ENCODE assay signal across 25 cellular contexts in the genomic region with DNA sequence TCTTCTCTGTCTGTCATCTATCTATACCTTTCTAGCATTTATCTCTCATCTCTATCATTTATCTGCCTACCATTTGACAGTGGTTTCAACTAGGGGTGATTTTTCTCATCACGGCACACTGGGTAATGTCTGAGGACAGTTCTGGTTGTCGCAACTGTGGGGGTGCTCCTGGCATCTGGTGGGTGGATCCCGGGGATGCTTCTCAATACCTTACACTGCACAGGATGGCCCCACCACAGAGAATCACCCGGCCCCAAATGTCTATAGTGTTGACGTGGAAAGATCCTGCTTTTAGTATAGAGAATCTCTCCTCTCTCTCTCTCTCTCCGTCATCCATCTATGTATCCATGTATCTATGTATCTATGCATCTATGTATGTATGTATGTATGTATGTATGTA. TPM values are rescaled to one million over a fixed set of nuclear protein-coding genes. Genes with fewer than 3 reads are reported as not detected.
"Had no signal": no experiment of that assay in that cellular context is flagged by ENCODE, and none has a peak within 500 bp of the region (broad histone marks: within the 10 kb centered on the region; RNA-seq: fewer than 3 reads in every experiment).

No MANE protein-coding gene starts in this region.

- ATAC-seq: gastrocnemius medialis, left lung had no signal

- H3K27ac ChIP-seq: coronary artery, esophagus squamous epithelium, gastrocnemius medialis, left lung, sigmoid colon, stomach, suprapubic skin, tibial nerve, WERI-Rb-1 had no signal

- H3K4me3 ChIP-seq: coronary artery, esophagus squamous epithelium, gastrocnemius medialis, left lung, lung, sigmoid colon, smooth muscle cell, stomach, suprapubic skin, tibial nerve had no signal

- H3K9me3 Mint-ChIP-seq: activated naive CD4-positive, alpha-beta T cell treated with anti-CD3 and anti-CD28 coated beads, Interleukin-2, amount 10 ng/mL, durations not matched to agents 7 days and 5 days; endodermal cell; naive thymus-derived CD4-positive, alpha-beta T cell; neural crest cell; T-cell had no signal

- H3K4me1 ChIP-seq: gastrocnemius medialis, sigmoid colon, stomach, suprapubic skin, tibial nerve had no signal

- H3K27me3 ChIP-seq: gastrocnemius medialis, suprapubic skin, tibial nerve had no signal

- H3K4me1 Mint-ChIP-seq: endodermal cell, neural crest cell had no signal

- H3K4me3 Mint-ChIP-seq: activated naive CD4-positive, alpha-beta T cell treated with anti-CD3 and anti-CD28 coated beads, Interleukin-2, amount 10 ng/mL, durations not matched to agents 7 days and 5 days; endodermal cell; naive thymus-derived CD4-positive, alpha-beta T cell; neural crest cell; T-cell had no signal

- H3K27ac Mint-ChIP-seq: activated naive CD4-positive, alpha-beta T cell treated with anti-CD3 and anti-CD28 coated beads, Interleukin-2, amount 10 ng/mL, durations not matched to agents 7 days and 5 days; endodermal cell; naive thymus-derived CD4-positive, alpha-beta T cell; progenitor cell of endocrine pancreas; T-cell had no signal

- H3K9me3 ChIP-seq: esophagus squamous epithelium, gastrocnemius medialis, left lung, sigmoid colon, stomach, suprapubic skin, tibial nerve had no signal

- DNase-seq: activated CD4-positive, CD25-positive, alpha-beta regulatory T cell treated with anti-CD3 and anti-CD28 coated beads, Interleukin-2, amount 50 U/mL, for 72 hours; activated naive CD4-positive, alpha-beta T cell treated with anti-CD3 and anti-CD28 coated beads, Interleukin-2, amount 10 ng/mL, durations not matched to agents 7 days and 5 days; activated T-cell treated with anti-CD3 and anti-CD28 coated beads for 4 hours; amygdala; endodermal cell; esophagus squamous epithelium; gastrocnemius medialis; hippocampal formation; kidney glomerular epithelial cell; left lung; retina; sigmoid colon; stimulated activated CD4-positive, alpha-beta T cell treated with anti-CD3 and anti-CD28 coated beads, Interleukin-2, amount 100 ng/mL, for 48 hours; stomach; T-cell; WERI-Rb-1 had no signal

- H3K27me3 Mint-ChIP-seq: activated naive CD4-positive, alpha-beta T cell treated with anti-CD3 and anti-CD28 coated beads, Interleukin-2, amount 10 ng/mL, durations not matched to agents 7 days and 5 days; naive thymus-derived CD4-positive, alpha-beta T cell; progenitor cell of endocrine pancreas; T-cell had no signal

- H3K36me3 ChIP-seq: esophagus squamous epithelium, gastrocnemius medialis, left lung, sigmoid colon, stomach, suprapubic skin, tibial nerve, WERI-Rb-1 had no signal

RNA-seq across cellular contexts. Expression of gene P2RY8, which starts 7.2 kb away (rescaled TPM):
- total RNA-seq: bronchial epithelial cell, endodermal cell, neural crest cell, progenitor cell of endocrine pancreas, smooth muscle cell had no signal
